ENCODE assay signal across 8 cellular contexts in the genomic region with DNA sequence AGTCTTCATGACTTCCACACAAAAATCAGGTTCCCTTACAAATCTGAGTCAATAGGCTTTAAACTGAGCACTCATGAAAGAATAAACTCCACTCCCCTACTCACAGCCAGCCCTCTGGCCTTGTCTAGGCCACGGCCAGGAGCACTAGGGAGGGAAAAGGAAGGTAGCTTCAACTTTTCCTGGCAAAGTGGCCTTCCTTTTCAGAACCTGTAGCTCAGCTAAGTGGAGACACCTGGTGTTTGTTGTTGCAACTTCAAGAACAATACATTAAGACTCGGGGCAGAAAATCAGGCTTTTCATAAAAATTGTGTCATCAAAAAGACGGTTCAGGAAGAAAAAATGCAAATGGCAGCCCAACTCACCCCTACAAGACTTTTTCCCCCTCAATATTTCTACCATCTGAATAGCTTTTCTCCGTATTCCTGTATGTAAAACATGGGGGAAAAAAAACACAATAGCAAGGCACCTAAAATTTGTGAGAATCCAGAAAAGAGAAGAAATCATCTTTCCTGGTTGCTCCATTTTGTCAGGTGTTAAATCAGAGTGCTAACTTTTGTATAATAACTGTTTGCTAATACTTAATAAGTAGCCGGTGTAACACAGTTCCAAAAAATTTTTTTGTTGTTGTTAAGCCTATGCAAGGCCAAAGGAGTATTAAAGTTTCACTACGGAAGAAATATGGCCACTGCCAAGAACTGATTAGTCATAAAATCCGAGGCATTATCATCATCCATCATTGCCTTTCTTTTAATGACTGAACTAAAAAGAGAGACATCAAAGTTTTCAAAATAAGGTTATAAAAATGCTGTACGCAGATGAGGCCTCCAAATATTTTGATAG.
A peak's percentile ranks its signal among the peaks of the same experiment; 100 is the strongest.
DNase-seq lines count a peak whose midpoint lies in the region; ATAC-seq and TF ChIP-seq lines count a peak whose summit lies in the region.

No MANE protein-coding gene starts in this region.

- H3K4me3 ChIP-seq in fibroblast of villous mesenchyme (ENCODE audit: low read depth, low read length) (no peak overlapping the region), skeletal muscle satellite cell (ENCODE audit: low read length) (peak overlapping the region; percentile 38)

- H3K4me1 ChIP-seq in skeletal muscle satellite cell (ENCODE audit: control insufficient read depth, insufficient read depth, low read length) = peaks cover 41% of the 10 kb centered on the region

- H3K9me3 ChIP-seq in skeletal muscle satellite cell (replicated peaks; ENCODE audit: low read length) = no peaks in the 10 kb centered on the region

- DNase-seq in NCI-H446 (lab: John Stamatoyannopoulos, UW) (peak; percentile 15 to 27), NCI-H446 treated with DMSO at 0.1 percent for 48 hours (lab: John Stamatoyannopoulos, UW) (no peak), HFFc6 (peak; percentile 78), SK-MEL-5 (ENCODE audit: low read depth, low spot score) (peak; percentile 78), fibroblast of villous mesenchyme (ENCODE audit: low read depth) (peak; percentile 82), NCI-H1930 (lab: John Stamatoyannopoulos, UW) (no peak)

- no peak for ATAC-seq in HG02840 (IDR thresholded peaks at IDR 0.05; ENCODE audit: low FRiP score, unreplicated experiment)

- no peaks in the 10 kb centered on the region for H3K9me3 Mint-ChIP-seq in HFFc6

- TF ChIP-seq CTCF in HFFc6 (IDR thresholded peaks at IDR 0.05) (peak; percentile 80), fibroblast of villous mesenchyme (IDR thresholded peaks at IDR 0.05; ENCODE audit: insufficient read depth, low read depth, low read length) (peak; percentile 57)

- no peaks in the 10 kb centered on the region for H3K36me3 ChIP-seq in skeletal muscle satellite cell (ENCODE audit: insufficient read depth, low read length)

- H3K9ac ChIP-seq in skeletal muscle satellite cell (ENCODE audit: low read depth, low read length) = peak overlapping the region; percentile 71

- H3K4me2 ChIP-seq in skeletal muscle satellite cell (ENCODE audit: low read length) = peak overlapping the region; percentile 69

- H3K27ac Mint-ChIP-seq in HFFc6 = peak overlapping the region; percentile 68

- peaks cover 4% of the 10 kb centered on the region; the same call in 1 of the 2 replicates for H3K36me3 Mint-ChIP-seq in HFFc6 (ENCODE audit: low read depth)

- in situ Hi-C loops in SK-MEL-5 (cut with HindIII; ENCODE audit: low pct_unique_long_range_greater_than_20kb, low sequenced_read_pairs) = no loop called here

- no peaks in the 10 kb centered on the region for H3K27me3 ChIP-seq in skeletal muscle satellite cell (ENCODE audit: control insufficient read depth, insufficient read depth, low read length)

- peak overlapping the region; percentile 81 for H3K4me3 Mint-ChIP-seq in HFFc6

- peaks cover 65% of the 10 kb centered on the region for H3K4me1 Mint-ChIP-seq in HFFc6 (ENCODE audit: low read depth)

- H3K27me3 Mint-ChIP-seq in HFFc6 (ENCODE audit: insufficient read depth) = no peaks in the 10 kb centered on the region

Comparison
In these comparisons a context has a peak if more than half of its experiments do, and no peak if none do; other contexts are left out.
1. DNase-seq: peak in NCI-H446 (2 of 2), HFFc6 (single experiment), SK-MEL-5 (single experiment) and fibroblast of villous mesenchyme (single experiment); none in NCI-H446 treated with DMSO at 0.1 percent for 48 hours (single experiment) and NCI-H1930 (0 of 2).